Comparison of ENCODE assay signal across 16 cellular contexts in genomic region chr17:79965806-79966205, GRCh38.
DNase-seq lines count a peak whose midpoint lies in the region; ATAC-seq, FAIRE-seq and TF ChIP-seq lines count a peak whose summit lies in the region.
"Had no signal": no experiment of that assay in that cellular context is flagged by ENCODE, and none has a peak within 500 bp of the region (broad histone marks: within the 10 kb centered on the region; RNA-seq: fewer than 3 reads in every experiment).

No MANE protein-coding gene starts in this region.

- peak; percentile 91 to 98 (median 96) for ATAC-seq in pancreas
- ATAC-seq: activated T-helper 17 cell treated with anti-CD3 and anti-CD28 coated beads, Interleukin-2, amount 50 U/mL, for 72 hours had no signal

- no peaks in the 10 kb centered on the region for H4K20me1 ChIP-seq in BLaER1

- no peaks in the 10 kb centered on the region for H3K36me3 ChIP-seq in BLaER1
- peaks cover 33% of the 10 kb centered on the region for H3K36me3 ChIP-seq in WERI-Rb-1
- no peaks in the 10 kb centered on the region for H3K36me3 ChIP-seq in pancreas
- H3K36me3 ChIP-seq in tibial nerve, result peaks cover 0 to 9% (median 0%) of the 10 kb centered on the region in 3 donors

- TF ChIP-seq CTCF in WERI-Rb-1 (IDR thresholded peaks at IDR 0.05; ENCODE audit: low read depth, low read length) (no peak), pancreas (IDR thresholded peaks at IDR 0.05) (no peak), tibial nerve (IDR thresholded peaks at IDR 0.05) (no peak), Calu3 (IDR thresholded peaks at IDR 0.05; ENCODE audit: unreplicated experiment) (no peak)

- no peaks in the 10 kb centered on the region for H3K4me1 Mint-ChIP-seq in Calu3 (ENCODE audit: low read depth, unreplicated experiment)
- H3K4me1 Mint-ChIP-seq: activated T-helper 17 cell treated with anti-CD3 and anti-CD28 coated beads, Interleukin-2, amount 50 U/mL, for 72 hours had no signal

- no peak for FAIRE-seq in pancreas (lab: Jason Lieb, UNC)
- FAIRE-seq in frontal cortex (lab: Jason Lieb, UNC), result no peak

- no TSS peak for BruUV-seq in Calu3 (replicated peaks; lab: Mats Ljungman, UMichigan)

- no peak for TF ChIP-seq EP300 in tibial nerve (IDR thresholded peaks at IDR 0.05)

- H3K9me3 Mint-ChIP-seq in Calu3 (ENCODE audit: low read depth, unreplicated experiment), result no peaks in the 10 kb centered on the region
- H3K9me3 Mint-ChIP-seq: activated T-helper 17 cell treated with anti-CD3 and anti-CD28 coated beads, Interleukin-2, amount 50 U/mL, for 72 hours; stimulated activated naive CD8-positive, alpha-beta T cell treated with anti-CD3 and anti-CD28 coated beads, Interleukin-15, Interleukin-2, amounts not matched to agents 100 ng/mL and 50 ng/mL, for 24 hours had no signal

- H3K27ac ChIP-seq in BLaER1, result peak overlapping the region; percentile 73
- no peak overlapping the region for H3K27ac ChIP-seq in WERI-Rb-1
- no peak overlapping the region for H3K27ac ChIP-seq in pancreas
- peak overlapping the region in 1 of 4 donors; percentile 0 for H3K27ac ChIP-seq in tibial nerve

- no peak overlapping the region for H3K4me3 Mint-ChIP-seq in Calu3 (ENCODE audit: low read depth, unreplicated experiment)
- H3K4me3 Mint-ChIP-seq: activated T-helper 17 cell treated with anti-CD3 and anti-CD28 coated beads, Interleukin-2, amount 50 U/mL, for 72 hours; brain; nephron; stimulated activated naive CD8-positive, alpha-beta T cell treated with anti-CD3 and anti-CD28 coated beads, Interleukin-15, Interleukin-2, amounts not matched to agents 100 ng/mL and 50 ng/mL, for 24 hours had no signal

- H3K27me3 ChIP-seq in BLaER1, result no peaks in the 10 kb centered on the region
- H3K27me3 ChIP-seq in WERI-Rb-1 (ENCODE audit: insufficient read depth, low read depth, severe bottlenecking), result no peaks in the 10 kb centered on the region
- H3K27me3 ChIP-seq in pancreas, result no peaks in the 10 kb centered on the region
- no peaks in the 10 kb centered on the region for H3K27me3 ChIP-seq in tibial nerve

- 31 to 38% methylated on average over 6 of the region's 6 CpGs for WGBS in pancreas, 2 donors
- WGBS in tibial nerve, 2 donors, result 40 to 48% methylated on average over 6 of the region's 6 CpGs

- no peak overlapping the region for H3K27ac Mint-ChIP-seq in Calu3 (ENCODE audit: unreplicated experiment)
- H3K27ac Mint-ChIP-seq: activated T-helper 17 cell treated with anti-CD3 and anti-CD28 coated beads, Interleukin-2, amount 50 U/mL, for 72 hours; stimulated activated naive CD8-positive, alpha-beta T cell treated with anti-CD3 and anti-CD28 coated beads, Interleukin-15, Interleukin-2, amounts not matched to agents 100 ng/mL and 50 ng/mL, for 24 hours had no signal

- no peak for TF ChIP-seq POLR2A in tibial nerve (IDR thresholded peaks at IDR 0.05)

- H3K9me3 ChIP-seq in BLaER1, result peaks cover 10% of the 10 kb centered on the region
- H3K9me3 ChIP-seq in WERI-Rb-1 (ENCODE audit: severe bottlenecking), result no peaks in the 10 kb centered on the region
- no peaks in the 10 kb centered on the region for H3K9me3 ChIP-seq in pancreas
- H3K9me3 ChIP-seq in tibial nerve, result peaks cover 0 to 2% (median 0%) of the 10 kb centered on the region in 4 donors

- no peaks in the 10 kb centered on the region for H3K27me3 Mint-ChIP-seq in Calu3 (ENCODE audit: unreplicated experiment)
- H3K27me3 Mint-ChIP-seq: brain; stimulated activated naive CD8-positive, alpha-beta T cell treated with anti-CD3 and anti-CD28 coated beads, Interleukin-15, Interleukin-2, amounts not matched to agents 100 ng/mL and 50 ng/mL, for 24 hours had no signal

- H3K9ac ChIP-seq in BLaER1, result peak overlapping the region; percentile 54; the same call in 1 of the 2 replicates

- CTCF ChIA-PET in Calu3 (lab: Charles Lee), result no interaction called here

- H3K4me2 ChIP-seq in BLaER1, result peak overlapping the region; percentile 95

- peak; percentile 4 for DNase-seq in WERI-Rb-1
- DNase-seq in hippocampal formation (lab: John Stamatoyannopoulos, UW), result peak; percentile 44 to 57
- DNase-seq in pancreas, result peak; percentile 65 to 85 (median 74)
- no peak for DNase-seq in frontal cortex (ENCODE audit: low spot score in 2 of 2)
- no peak for DNase-seq in tibial nerve (ENCODE audit: low spot score in 2 of 2)
- no peak for DNase-seq in Calu3
- no peak for DNase-seq in retina
- DNase-seq: activated CD4-positive, alpha-beta T cell treated with anti-CD3 and anti-CD28 coated beads, Interleukin-2, amount 50 U/mL, for 1 hour; glutamatergic neuron; NCI-H2081 treated with DMSO at 0.1 percent for 48 hours had no signal

- H3K4me1 ChIP-seq in BLaER1, result peaks cover 62% of the 10 kb centered on the region
- peaks cover 0 to 6% (median 0%) of the 10 kb centered on the region in 3 donors for H3K4me1 ChIP-seq in pancreas
- H3K4me1 ChIP-seq in tibial nerve, result peaks cover 0 to 7% (median 0%) of the 10 kb centered on the region in 4 donors

- intact Hi-C loops in pancreas (cut with DNase I) (no loop called here), Calu3 (cut with micrococcal nuclease; ENCODE audit: unreplicated experiment) (no loop called here)

- peaks cover 13% of the 10 kb centered on the region for H3K36me3 Mint-ChIP-seq in Calu3 (ENCODE audit: insufficient read depth, unreplicated experiment)

- peak overlapping the region; percentile 44; the same call in 1 of the 2 replicates for H3K4me3 ChIP-seq in BLaER1
- H3K4me3 ChIP-seq in WERI-Rb-1 (ENCODE audit: low read depth, low read length), result no peak overlapping the region
- H3K4me3 ChIP-seq in pancreas, result no peak overlapping the region
- no peak overlapping the region for H3K4me3 ChIP-seq in tibial nerve
- H3K4me3 ChIP-seq: smooth muscle cell had no signal

Comparison
In these comparisons a context has a peak if more than half of its experiments do, and no peak if none do; other contexts are left out.
1. DNase-seq: peak in WERI-Rb-1 (single experiment), hippocampal formation (2 of 2) and pancreas (6 of 6); none in frontal cortex (0 of 2), tibial nerve (0 of 2), Calu3 (single experiment) and retina (single experiment).